ENCODE assay signal across 8 cellular contexts in genomic region chr7:150049012-150049655, GRCh38.
DNase-seq lines count a peak whose midpoint lies in the region; ATAC-seq and TF ChIP-seq lines count a peak whose summit lies in the region.
"Not testable (repeated sequence)": the region's sequence is repeated elsewhere in the genome, so short reads cannot be mapped to it uniquely, and the experiment has no call there.

No MANE protein-coding gene starts in this region.

- not testable (repeated sequence) for BruUV-seq in HCT116 (replicated peaks; lab: Mats Ljungman, UMichigan)

- peak; percentile 83 for ATAC-seq in HCT116
- ATAC-seq in left ventricle myocardium superior, result peak; percentile 96
- peak in 1 of 2 donors; percentile 33 for ATAC-seq in gastrocnemius medialis

- not testable (repeated sequence) for H3K27ac Mint-ChIP-seq in activated CD4-positive, alpha-beta memory T cell treated with anti-CD3 and anti-CD28 coated beads for 36 hours

- not testable (repeated sequence) for TF ChIP-seq POLR2A in HCT116 (IDR thresholded peaks at IDR 0.05; ENCODE audit: borderline replicate concordance, extremely low read depth, insufficient read depth, insufficient read length); gastrocnemius medialis (IDR thresholded peaks at IDR 0.05)

- H3K4me3 Mint-ChIP-seq in activated CD4-positive, alpha-beta memory T cell treated with anti-CD3 and anti-CD28 coated beads for 36 hours, result peak overlapping the region; percentile 23

- H3K9me2 ChIP-seq in HCT116 (ENCODE audit: insufficient read depth), result not testable (repeated sequence)

- H3K4me3 ChIP-seq in BLaER1, result peak overlapping the region; percentile 60; the same call in 1 of the 2 replicates
- not testable (repeated sequence) for H3K4me3 ChIP-seq in HCT116 (replicated peaks in 1 of 2; ENCODE audit: low read depth in 1 of 2, low read length in 2 of 2)
- H3K4me3 ChIP-seq in gastrocnemius medialis, result peak overlapping the region; percentile 31 to 45 (median 36)

- POLR2A ChIA-PET in HCT116 (lab: Charles Lee); activated CD4-positive, alpha-beta memory T cell treated with anti-CD3 and anti-CD28 coated beads for 36 hours (lab: Charles Lee): not testable (repeated sequence)

- H3K27me3 ChIP-seq in BLaER1 (peaks cover 44% of the 10 kb centered on the region), gastrocnemius medialis (peaks cover 3 to 21% (median 11%) of the 10 kb centered on the region in 3 donors)
- not testable (repeated sequence) for H3K27me3 ChIP-seq in HCT116 (ENCODE audit: insufficient read depth, low read length)

- not testable (repeated sequence) for TF ChIP-seq RAD21 in HCT116 (IDR thresholded peaks at IDR 0.05; ENCODE audit: low read depth)

- H3K27ac ChIP-seq in BLaER1; HCT116 (ENCODE audit: low read depth, low read length); gastrocnemius medialis: not testable (repeated sequence)

- H3K4me1 Mint-ChIP-seq in activated CD4-positive, alpha-beta memory T cell treated with anti-CD3 and anti-CD28 coated beads for 36 hours (ENCODE audit: low read depth), result peaks cover 12% of the 10 kb centered on the region

- CTCF ChIA-PET in HCT116 (lab: Charles Lee); activated CD4-positive, alpha-beta memory T cell treated with anti-CD3 and anti-CD28 coated beads for 36 hours (lab: Charles Lee): not testable (repeated sequence)

- peaks cover 26% of the 10 kb centered on the region for H3K27me3 Mint-ChIP-seq in activated CD4-positive, alpha-beta memory T cell treated with anti-CD3 and anti-CD28 coated beads for 36 hours

- not testable (repeated sequence) for DNase-seq in HCT116 (ENCODE audit: low read depth, low spot score); activated CD4-positive, alpha-beta memory T cell treated with anti-CD3 and anti-CD28 coated beads for 36 hours; gastrocnemius medialis
- DNase-seq in NCI-H345 (lab: John Stamatoyannopoulos, UW) (peak; percentile 71), cerebellum (ENCODE audit: low spot score) (peak; percentile 43), left ventricle myocardium superior (peak; percentile 67), middle frontal gyrus (ENCODE audit: extremely low spot score, low spot score) (peak; percentile 3)

- RAD21 ChIA-PET in HCT116 (lab: Charles Lee; ENCODE audit: low non-redundant PET in 1 of 2, low total read pairs in 2 of 2, uncharacterized antibody in 2 of 2, unreplicated experiment in 2 of 2), result not testable (repeated sequence)

- H3K9ac ChIP-seq in BLaER1; HCT116 (ENCODE audit: low read length): not testable (repeated sequence)

- peak overlapping the region; percentile 78 for H3K4me2 ChIP-seq in BLaER1
- not testable (repeated sequence) for H3K4me2 ChIP-seq in HCT116 (ENCODE audit: low read length)

- not testable (repeated sequence) for TF ChIP-seq CTCF in HCT116 (IDR thresholded peaks at IDR 0.05 in 2 of 3, conservative IDR thresholded peaks at IDR 0.05 in 1 of 3; ENCODE audit: borderline replicate concordance in 1 of 3, insufficient read depth in 1 of 3, low read depth in 2 of 3, low read length in 2 of 3); gastrocnemius medialis (IDR thresholded peaks at IDR 0.05 in 4 of 5, conservative IDR thresholded peaks at IDR 0.05 in 1 of 5)

- H3K79me2 ChIP-seq in HCT116 (ENCODE audit: insufficient read depth, low read length), result not testable (repeated sequence)

- not testable (repeated sequence) for H3K36me3 Mint-ChIP-seq in activated CD4-positive, alpha-beta memory T cell treated with anti-CD3 and anti-CD28 coated beads for 36 hours

- in situ Hi-C loops in gastrocnemius medialis (cut with MboI; ENCODE audit: low sequenced_read_pairs in 4 of 4), result not testable (repeated sequence)

- H4K20me1 ChIP-seq in BLaER1; HCT116 (ENCODE audit: insufficient read depth): not testable (repeated sequence)

- not testable (repeated sequence) for H3K36me3 ChIP-seq in BLaER1; HCT116 (ENCODE audit: control insufficient read depth in 1 of 2, insufficient read depth in 2 of 2, low read length in 2 of 2); gastrocnemius medialis

- not testable (repeated sequence) for H3K9me3 Mint-ChIP-seq in activated CD4-positive, alpha-beta memory T cell treated with anti-CD3 and anti-CD28 coated beads for 36 hours

- not testable (repeated sequence) for H3K9me3 ChIP-seq in BLaER1; HCT116 (ENCODE audit: control insufficient read depth in 1 of 2, insufficient read depth in 1 of 2, low read depth in 1 of 2, low read length in 2 of 2); gastrocnemius medialis

- not testable (repeated sequence) for H2AFZ ChIP-seq in HCT116 (ENCODE audit: low read depth, low read length, poor library complexity, severe bottlenecking)

- intact Hi-C loops in HCT116 (cut with micrococcal nuclease), result loop anchor here (5.0 kb wide), 1 partner anchor 242 kb away; no protein-coding TSS in a partner anchor
- intact Hi-C loops in activated CD4-positive, alpha-beta memory T cell treated with anti-CD3 and anti-CD28 coated beads for 36 hours (cut with micrococcal nuclease), result loop anchor here (5.0 kb wide), 1 partner anchor 177 kb away; the partner anchor contains the start of gene ATP6V0E2
- intact Hi-C loops in left ventricle myocardium superior (cut with micrococcal nuclease); gastrocnemius medialis (cut with DNase I; ENCODE audit: low total_unique reads): not testable (repeated sequence)

- peaks cover 19% of the 10 kb centered on the region for H3K4me1 ChIP-seq in BLaER1
- H3K4me1 ChIP-seq in HCT116 (ENCODE audit: control insufficient read depth in 1 of 2, insufficient read depth in 2 of 2, low read length in 2 of 2); gastrocnemius medialis: not testable (repeated sequence)
